In genomic region chr12:103851127-103851526, GRCh38 we compare ENCODE assay signal across 19 cellular contexts. TPM values are rescaled to one million over a fixed set of nuclear protein-coding genes. Genes with fewer than 3 reads are reported as not detected.
DNase-seq lines count a peak whose midpoint lies in the region; ATAC-seq and TF ChIP-seq lines count a peak whose summit lies in the region.
"Had no signal": no experiment of that assay in that cellular context is flagged by ENCODE, and none has a peak within 500 bp of the region (broad histone marks: within the 10 kb centered on the region; RNA-seq: fewer than 3 reads in every experiment).

No MANE protein-coding gene starts in this region.

- no peaks in the 10 kb centered on the region for H3K36me3 Mint-ChIP-seq in natural killer cell
- H3K36me3 Mint-ChIP-seq: CD4-positive, alpha-beta memory T cell had no signal

- H3K4me3 ChIP-seq in MM.1S (ENCODE audit: low read length), result no peak overlapping the region
- no peak overlapping the region for H3K4me3 ChIP-seq in adipocyte (ENCODE audit: low read length)
- no peak overlapping the region for H3K4me3 ChIP-seq in fibroblast of the aortic adventitia (ENCODE audit: low read depth, low read length)
- no peak overlapping the region for H3K4me3 ChIP-seq in stomach smooth muscle (ENCODE audit: low read length in 2 of 2)
- H3K4me3 ChIP-seq: K562, Peyer's patch, right lobe of liver had no signal

- H3K4me2 ChIP-seq in MM.1S (ENCODE audit: low read depth, low read length), result peak overlapping the region; percentile 16; the same call in 1 of the 2 replicates

- H3K79me2 ChIP-seq in MM.1S (ENCODE audit: low read length), result no peaks in the 10 kb centered on the region

- H3K4me1 ChIP-seq in MM.1S (ENCODE audit: low read length), result peaks cover 19% of the 10 kb centered on the region; the same call in 1 of the 2 replicates
- peaks cover 41% of the 10 kb centered on the region for H3K4me1 ChIP-seq in adipocyte (ENCODE audit: control insufficient read depth, insufficient read depth, low read length)
- H3K4me1 ChIP-seq in stomach smooth muscle (ENCODE audit: control insufficient read depth, insufficient read depth, low read length), result peaks cover 41% of the 10 kb centered on the region

- intact Hi-C loops in natural killer cell (cut with micrococcal nuclease), result no loop called here

- ATAC-seq in natural killer cell (no peak), HG03095 (IDR thresholded peaks at IDR 0.05; ENCODE audit: unreplicated experiment) (no peak)
- ATAC-seq: K562; stimulated activated naive B cell treated with anti-CD40 and anti-IgM and Interleukin-4, amounts not matched to agents 10 μg/mL and 1 μg/mL and 100 μg/mL, for 72 hours had no signal

- H3K27ac Mint-ChIP-seq in natural killer cell, result no peak overlapping the region
- H3K27ac Mint-ChIP-seq: CD4-positive, alpha-beta memory T cell; nephron progenitor cell; stimulated activated naive B cell treated with anti-CD40 and anti-IgM and Interleukin-4, amounts not matched to agents 10 μg/mL and 1 μg/mL and 100 μg/mL, for 72 hours; T-helper 2 cell treated with Interferon-gamma antibody and Interleukin-4, amounts not matched to agents 5 μg/mL and 100 μg/mL, for 36 hours had no signal

- H3K36me3 ChIP-seq in MM.1S (replicated peaks; ENCODE audit: insufficient read depth, low read length), result no peaks in the 10 kb centered on the region
- H3K36me3 ChIP-seq in adipocyte (ENCODE audit: control insufficient read depth, insufficient read depth, low read length, severe bottlenecking), result no peaks in the 10 kb centered on the region
- H3K36me3 ChIP-seq in stomach smooth muscle (ENCODE audit: control insufficient read depth in 2 of 2, insufficient read depth in 2 of 2, low read length in 2 of 2), result no peaks in the 10 kb centered on the region
- H3K36me3 ChIP-seq: Peyer's patch, right lobe of liver had no signal

- no peaks in the 10 kb centered on the region for H3K9me2 ChIP-seq in MM.1S (replicated peaks; ENCODE audit: insufficient read depth, low read length)

- H3K27ac ChIP-seq in MM.1S (ENCODE audit: low read length) (no peak overlapping the region), stomach smooth muscle (ENCODE audit: low read length) (peak overlapping the region; percentile 32)
- H3K27ac ChIP-seq: Peyer's patch, right lobe of liver had no signal

- DNase-seq in MM.1S (no peak), adipocyte (ENCODE audit: low read depth) (peak; percentile 43), fibroblast of the aortic adventitia (ENCODE audit: low read depth) (peak; percentile 35), DMS 273 treated with DMSO at 0.1 percent for 48 hours (lab: John Stamatoyannopoulos, UW) (no peak), glomerular visceral epithelial cell (ENCODE audit: extremely low spot score) (no peak), natural killer cell (no peak)
- DNase-seq: activated CD4-positive, alpha-beta T cell treated with anti-CD3 and anti-CD28 coated beads for 4 hours; activated T-cell treated with anti-CD3 and anti-CD28 coated beads, Interleukin-2, amount 50 U/mL, for 48 hours; CD4-positive, alpha-beta memory T cell; NCI-H146; NCI-H510A; nephron progenitor cell; Peyer's patch; right lobe of liver; stimulated activated naive B cell treated with anti-CD40 and anti-IgM and Interleukin-4, amounts not matched to agents 10 μg/mL and 1 μg/mL and 100 μg/mL, for 72 hours had no signal

- no peaks in the 10 kb centered on the region for H4K20me1 ChIP-seq in MM.1S (ENCODE audit: insufficient read depth, low read length)

- no peaks in the 10 kb centered on the region for H3F3A ChIP-seq in MM.1S (ENCODE audit: insufficient read depth, low read length)

- no peak overlapping the region for H3K4me3 Mint-ChIP-seq in natural killer cell
- H3K4me3 Mint-ChIP-seq: CD4-positive, alpha-beta memory T cell; nephron progenitor cell; stimulated activated naive B cell treated with anti-CD40 and anti-IgM and Interleukin-4, amounts not matched to agents 10 μg/mL and 1 μg/mL and 100 μg/mL, for 72 hours; T-helper 2 cell treated with Interferon-gamma antibody and Interleukin-4, amounts not matched to agents 5 μg/mL and 100 μg/mL, for 36 hours had no signal

- TF ChIP-seq CTCF in MM.1S (IDR thresholded peaks at IDR 0.05; ENCODE audit: low read length) (no peak), fibroblast of the aortic adventitia (IDR thresholded peaks at IDR 0.05; ENCODE audit: insufficient read depth, low read length) (no peak), natural killer cell (IDR thresholded peaks at IDR 0.05) (no peak)

- H3K27me3 ChIP-seq in MM.1S (replicated peaks; ENCODE audit: insufficient read depth, low read length) (no peaks in the 10 kb centered on the region), adipocyte (replicated peaks; ENCODE audit: control insufficient read depth, insufficient read depth, low read length) (no peaks in the 10 kb centered on the region), stomach smooth muscle (ENCODE audit: control insufficient read depth in 1 of 2, insufficient read depth in 2 of 2, low read length in 2 of 2) (no peaks in the 10 kb centered on the region)
- H3K27me3 ChIP-seq: Peyer's patch, right lobe of liver had no signal

- H3K9ac ChIP-seq in MM.1S (ENCODE audit: low read length), result no peak overlapping the region
- no peak overlapping the region for H3K9ac ChIP-seq in adipocyte (ENCODE audit: low read length)
- H3K9ac ChIP-seq in stomach smooth muscle (ENCODE audit: low read length in 2 of 2), result no peak overlapping the region

- no peaks in the 10 kb centered on the region for H3K27me3 Mint-ChIP-seq in natural killer cell (ENCODE audit: low read depth in 2 of 2)
- H3K27me3 Mint-ChIP-seq: stimulated activated naive B cell treated with anti-CD40 and anti-IgM and Interleukin-4, amounts not matched to agents 10 μg/mL and 1 μg/mL and 100 μg/mL, for 72 hours had no signal

- H2AFZ ChIP-seq in MM.1S (ENCODE audit: low read length), result no peak overlapping the region

- H3K9me3 Mint-ChIP-seq in natural killer cell, result no peaks in the 10 kb centered on the region
- H3K9me3 Mint-ChIP-seq: CD4-positive, alpha-beta memory T cell; nephron progenitor cell; stimulated activated naive B cell treated with anti-CD40 and anti-IgM and Interleukin-4, amounts not matched to agents 10 μg/mL and 1 μg/mL and 100 μg/mL, for 72 hours; T-helper 2 cell treated with Interferon-gamma antibody and Interleukin-4, amounts not matched to agents 5 μg/mL and 100 μg/mL, for 36 hours had no signal

- no peaks in the 10 kb centered on the region for H3K4me1 Mint-ChIP-seq in natural killer cell
- H3K4me1 Mint-ChIP-seq: CD4-positive, alpha-beta memory T cell; stimulated activated naive B cell treated with anti-CD40 and anti-IgM and Interleukin-4, amounts not matched to agents 10 μg/mL and 1 μg/mL and 100 μg/mL, for 72 hours had no signal

- H3K9me3 ChIP-seq in MM.1S (replicated peaks; ENCODE audit: insufficient read depth, low read length) (no peaks in the 10 kb centered on the region), adipocyte (ENCODE audit: control insufficient read depth, low read length) (no peaks in the 10 kb centered on the region), stomach smooth muscle (ENCODE audit: control insufficient read depth in 2 of 2, low read length in 2 of 2) (no peaks in the 10 kb centered on the region)
- H3K9me3 ChIP-seq: Peyer's patch, right lobe of liver had no signal

RNA-seq across cellular contexts. Expression of gene NT5DC3, which starts 10.1 kb away (rescaled TPM):
- total RNA-seq in fibroblast of the aortic adventitia (ENCODE audit: low replicate concordance) (7.0 and 11.7 TPM in 2 replicates), natural killer cell (1 to 10 TPM; 1.1 to 2.1 (median 1.4) TPM)

Comparison
In these comparisons a context has a peak if more than half of its experiments do, and no peak if none do; other contexts are left out.
1. DNase-seq: peak in adipocyte (single experiment) and fibroblast of the aortic adventitia (single experiment); none in MM.1S (single experiment), DMS 273 treated with DMSO at 0.1 percent for 48 hours (single experiment), glomerular visceral epithelial cell (single experiment) and natural killer cell (single experiment).